1 cellular context compared by ENCODE assay signal in genomic region chr11:122976396-122976733, GRCh38.
TF ChIP-seq lines count a peak whose summit lies in the region.

No MANE protein-coding gene starts in this region.

TF ChIP-seq in WTC11, 78 proteins besides CTCF, POLR2A, EP300 and RAD21 (continued from another document):
- no peak for TF ChIP-seq AFF4 (CRISPR knock-in tag; IDR thresholded peaks at IDR 0.05; ENCODE audit: borderline replicate concordance)
- no peak for TF ChIP-seq PREB (CRISPR knock-in tag; IDR thresholded peaks at IDR 0.05; ENCODE audit: borderline replicate concordance)
- no peak for TF ChIP-seq ATF6 (CRISPR knock-in tag; IDR thresholded peaks at IDR 0.05)
- no peak for TF ChIP-seq ERG (CRISPR knock-in tag; IDR thresholded peaks at IDR 0.05)
- no peak for TF ChIP-seq NFE2L1 (CRISPR knock-in tag; IDR thresholded peaks at IDR 0.05)
- TF ChIP-seq ZNF512 (CRISPR knock-in tag; IDR thresholded peaks at IDR 0.05; ENCODE audit: borderline replicate concordance), result no peak
- TF ChIP-seq NFYB (CRISPR knock-in tag; conservative IDR thresholded peaks at IDR 0.05; ENCODE audit: low read depth), result no peak
- no peak for TF ChIP-seq ATF2 (CRISPR knock-in tag; IDR thresholded peaks at IDR 0.05; ENCODE audit: borderline replicate concordance, low read depth)
- TF ChIP-seq ZNF138 (CRISPR knock-in tag; conservative IDR thresholded peaks at IDR 0.05), result no peak
- no peak for TF ChIP-seq IRF2 (CRISPR knock-in tag; IDR thresholded peaks at IDR 0.05; ENCODE audit: borderline replicate concordance, low read depth)
- no peak for TF ChIP-seq IRF1 (CRISPR knock-in tag; IDR thresholded peaks at IDR 0.05)
- no peak for TF ChIP-seq SMAD3 (CRISPR knock-in tag; IDR thresholded peaks at IDR 0.05; ENCODE audit: borderline replicate concordance)
